13 cellular contexts compared by ENCODE assay signal in genomic region chr2:65639156-65639876, GRCh38.
DNase-seq lines count a peak whose midpoint lies in the region; FAIRE-seq and TF ChIP-seq lines count a peak whose summit lies in the region.
"Had no signal": no experiment of that assay in that cellular context is flagged by ENCODE, and none has a peak within 500 bp of the region (broad histone marks: within the 10 kb centered on the region; RNA-seq: fewer than 3 reads in every experiment).

No MANE protein-coding gene starts in this region.

- H2AFZ ChIP-seq in astrocyte (ENCODE audit: low read depth, low read length) = no peak overlapping the region

- H3K9me3 ChIP-seq in astrocyte (ENCODE audit: insufficient read depth, low read depth, low read length) (no peaks in the 10 kb centered on the region), skeletal muscle satellite cell (replicated peaks; ENCODE audit: low read length) (no peaks in the 10 kb centered on the region)

- H3K9ac ChIP-seq in astrocyte (ENCODE audit: low read length) = no peak overlapping the region
- no peak overlapping the region for H3K9ac ChIP-seq in skeletal muscle satellite cell (ENCODE audit: low read depth, low read length)

- no peak overlapping the region for H3K27ac ChIP-seq in astrocyte (ENCODE audit: low read depth, low read length)

- H3K4me1 ChIP-seq in astrocyte (ENCODE audit: insufficient read depth, low read length) (no peaks in the 10 kb centered on the region), skeletal muscle satellite cell (ENCODE audit: control insufficient read depth, insufficient read depth, low read length) (peaks cover 14% of the 10 kb centered on the region)

- H4K20me1 ChIP-seq in astrocyte (ENCODE audit: insufficient read depth, low read length) = no peaks in the 10 kb centered on the region

- H3K4me1 Mint-ChIP-seq in HFFc6 (ENCODE audit: low read depth) (peaks cover 19% of the 10 kb centered on the region), astrocyte (ENCODE audit: low read depth, unreplicated experiment) (peaks cover 10% of the 10 kb centered on the region)

- H3K9me3 Mint-ChIP-seq in HFFc6 = no peaks in the 10 kb centered on the region
- H3K9me3 Mint-ChIP-seq in astrocyte (ENCODE audit: unreplicated experiment) = no peaks in the 10 kb centered on the region
- H3K9me3 Mint-ChIP-seq: activated naive CD8-positive, alpha-beta T cell treated with anti-CD3 and anti-CD28 coated beads, Interleukin-2, amount 10 ng/mL, durations not matched to agents 7 days and 5 days; CD4-positive, alpha-beta T cell had no signal

- FAIRE-seq in astrocyte (lab: Jason Lieb, UNC) = no peak

- peak overlapping the region; percentile 23 for H3K4me2 ChIP-seq in astrocyte (ENCODE audit: low read length)
- peak overlapping the region; percentile 22 for H3K4me2 ChIP-seq in skeletal muscle satellite cell (ENCODE audit: low read length)

- H3K4me3 Mint-ChIP-seq in HFFc6 (0 out of 2 replicates have a peak overlapping the region, but pooled peaks have one; percentile 5), astrocyte (ENCODE audit: unreplicated experiment) (no peak overlapping the region)
- H3K4me3 Mint-ChIP-seq: activated naive CD8-positive, alpha-beta T cell treated with anti-CD3 and anti-CD28 coated beads, Interleukin-2, amount 10 ng/mL, durations not matched to agents 7 days and 5 days; CD4-positive, alpha-beta T cell had no signal

- H3K36me3 ChIP-seq in astrocyte (ENCODE audit: insufficient read depth, low read length) (no peaks in the 10 kb centered on the region), skeletal muscle satellite cell (ENCODE audit: insufficient read depth, low read length) (no peaks in the 10 kb centered on the region)

- H3K27ac Mint-ChIP-seq in HFFc6 (no peak overlapping the region), astrocyte (ENCODE audit: unreplicated experiment) (peak overlapping the region; percentile 0)
- H3K27ac Mint-ChIP-seq: activated naive CD8-positive, alpha-beta T cell treated with anti-CD3 and anti-CD28 coated beads, Interleukin-2, amount 10 ng/mL, durations not matched to agents 7 days and 5 days; CD4-positive, alpha-beta T cell had no signal

- peaks cover 15% of the 10 kb centered on the region for H3K27me3 Mint-ChIP-seq in HFFc6 (ENCODE audit: insufficient read depth)
- H3K27me3 Mint-ChIP-seq in astrocyte (ENCODE audit: low read depth, unreplicated experiment) = no peaks in the 10 kb centered on the region

- H3K27me3 ChIP-seq in astrocyte (ENCODE audit: insufficient read depth, low read length) (peaks cover 30% of the 10 kb centered on the region), skeletal muscle satellite cell (ENCODE audit: control insufficient read depth, insufficient read depth, low read length) (peaks cover 52% of the 10 kb centered on the region)

- H3K36me3 Mint-ChIP-seq in HFFc6 (ENCODE audit: low read depth) (no peaks in the 10 kb centered on the region), astrocyte (ENCODE audit: low read depth, unreplicated experiment) (no peaks in the 10 kb centered on the region)
- H3K36me3 Mint-ChIP-seq: activated naive CD8-positive, alpha-beta T cell treated with anti-CD3 and anti-CD28 coated beads, Interleukin-2, amount 10 ng/mL, durations not matched to agents 7 days and 5 days had no signal

- DNase-seq in HFFc6 (peak; percentile 23), astrocyte (ENCODE audit: low read depth) (peak; percentile 96), glomerular visceral epithelial cell (ENCODE audit: extremely low spot score) (peak; percentile 33), GOT3 (lab: John Stamatoyannopoulos, UW) (no peak), NCI-H2171 (lab: John Stamatoyannopoulos, UW) (no peak), T-helper 2 cell (no peak), NCI-H1694 treated with DMSO at 0.1 percent for 48 hours (lab: John Stamatoyannopoulos, UW) (no peak)
- DNase-seq: activated CD8-positive, alpha-beta memory T cell treated with anti-CD3 and anti-CD28 coated beads, Interleukin-2, amount 50 U/mL, for 48 hours; activated naive CD8-positive, alpha-beta T cell treated with anti-CD3 and anti-CD28 coated beads, Interleukin-2, amount 10 ng/mL, durations not matched to agents 7 days and 5 days; CD4-positive, alpha-beta T cell; MM.1S; retina had no signal

- TF ChIP-seq CTCF in HFFc6 (IDR thresholded peaks at IDR 0.05) = no peak
- TF ChIP-seq CTCF in astrocyte (IDR thresholded peaks at IDR 0.05; ENCODE audit: insufficient read depth, low read depth, low read length) = no peak

- H3K4me3 ChIP-seq in astrocyte (ENCODE audit: insufficient read depth, low read depth, low read length) (no peak overlapping the region), skeletal muscle satellite cell (ENCODE audit: low read length) (no peak overlapping the region)

- H3K79me2 ChIP-seq in astrocyte (ENCODE audit: insufficient read depth, low read length) = no peaks in the 10 kb centered on the region

Comparison
In these comparisons a context has a peak if more than half of its experiments do, and no peak if none do; other contexts are left out.
1. DNase-seq: peak in HFFc6 (single experiment), astrocyte (single experiment) and glomerular visceral epithelial cell (single experiment); none in GOT3 (single experiment), NCI-H2171 (single experiment), T-helper 2 cell (0 of 5) and NCI-H1694 treated with DMSO at 0.1 percent for 48 hours (single experiment).